ENCODE assay signal across 8 cellular contexts in genomic region chr19:31350693-31351211, GRCh38. TPM values are rescaled to one million over a fixed set of nuclear protein-coding genes. Genes with fewer than 3 reads are reported as not detected.
DNase-seq lines count a peak whose midpoint lies in the region; ATAC-seq and TF ChIP-seq lines count a peak whose summit lies in the region.

No MANE protein-coding gene starts in this region.

- TF ChIP-seq CTCF in cardiac muscle cell (IDR thresholded peaks at IDR 0.05; ENCODE audit: low read depth, low read length) = no peak
- no peak for TF ChIP-seq CTCF in neutrophil (IDR thresholded peaks at IDR 0.05)

- peaks cover 46% of the 10 kb centered on the region for H3K27me3 ChIP-seq in CD4-positive, CD25-positive, alpha-beta regulatory T cell (ENCODE audit: control insufficient read depth, insufficient read depth, low read length)
- H3K27me3 ChIP-seq in cardiac muscle cell = peaks cover 77% of the 10 kb centered on the region
- H3K27me3 ChIP-seq in neutrophil = peaks cover 98% of the 10 kb centered on the region

- H3K27me3 Mint-ChIP-seq in CD4-positive, CD25-positive, alpha-beta regulatory T cell = peaks cover 78% of the 10 kb centered on the region
- H3K27me3 Mint-ChIP-seq in activated naive CD8-positive, alpha-beta T cell treated with anti-CD3 and anti-CD28 coated beads for 36 hours = peaks cover 78% of the 10 kb centered on the region

- peaks cover 55% of the 10 kb centered on the region for H3K4me1 ChIP-seq in CD4-positive, CD25-positive, alpha-beta regulatory T cell (ENCODE audit: control insufficient read depth, insufficient read depth, low read length, poor library complexity, severe bottlenecking)
- peaks cover 16% of the 10 kb centered on the region for H3K4me1 ChIP-seq in cardiac muscle cell (ENCODE audit: low read depth)
- H3K4me1 ChIP-seq in neutrophil (ENCODE audit: control insufficient read depth in 1 of 2, insufficient read depth in 1 of 2, low read depth in 1 of 2, low read length in 1 of 2) = peaks cover 27% of the 10 kb centered on the region in 2 experiments

- H3K4me3 ChIP-seq in CD4-positive, CD25-positive, alpha-beta regulatory T cell (ENCODE audit: low read depth, low read length) = peak overlapping the region; percentile 70
- H3K4me3 ChIP-seq in Jurkat, Clone E6-1 (ENCODE audit: low read length) = peak overlapping the region; percentile 48
- peak overlapping the region; percentile 93 for H3K4me3 ChIP-seq in cardiac muscle cell
- peak overlapping the region; percentile 68 to 92 for H3K4me3 ChIP-seq in neutrophil (ENCODE audit: low read depth in 1 of 2, low read length in 1 of 2)

- peaks cover 19 to 54% (median 30%) of the 10 kb centered on the region in 4 donors for H3K4me1 Mint-ChIP-seq in CD4-positive, CD25-positive, alpha-beta regulatory T cell
- H3K4me1 Mint-ChIP-seq in activated naive CD8-positive, alpha-beta T cell treated with anti-CD3 and anti-CD28 coated beads for 36 hours = peaks cover 32% of the 10 kb centered on the region

- no peaks in the 10 kb centered on the region for H3K36me3 Mint-ChIP-seq in CD4-positive, CD25-positive, alpha-beta regulatory T cell
- H3K36me3 Mint-ChIP-seq in activated naive CD8-positive, alpha-beta T cell treated with anti-CD3 and anti-CD28 coated beads for 36 hours = no peaks in the 10 kb centered on the region

- H3K9me3 ChIP-seq in CD4-positive, CD25-positive, alpha-beta regulatory T cell (ENCODE audit: control insufficient read depth in 2 of 2, low read length in 2 of 2) = no peaks in the 10 kb centered on the region
- no peaks in the 10 kb centered on the region for H3K9me3 ChIP-seq in cardiac muscle cell (ENCODE audit: low read depth)
- no peaks in the 10 kb centered on the region for H3K9me3 ChIP-seq in neutrophil

- no peaks in the 10 kb centered on the region for H3K36me3 ChIP-seq in CD4-positive, CD25-positive, alpha-beta regulatory T cell (ENCODE audit: control insufficient read depth, insufficient read depth, low read length)
- no peaks in the 10 kb centered on the region for H3K36me3 ChIP-seq in cardiac muscle cell
- H3K36me3 ChIP-seq in neutrophil = no peaks in the 10 kb centered on the region

- H3K9me3 Mint-ChIP-seq in CD4-positive, CD25-positive, alpha-beta regulatory T cell = peaks cover 0 to 2% (median 0%) of the 10 kb centered on the region in 7 donors
- H3K9me3 Mint-ChIP-seq in activated naive CD8-positive, alpha-beta T cell treated with anti-CD3 and anti-CD28 coated beads for 36 hours = no peaks in the 10 kb centered on the region

- peak overlapping the region; percentile 76 to 96 (median 92) for H3K4me3 Mint-ChIP-seq in CD4-positive, CD25-positive, alpha-beta regulatory T cell
- peak overlapping the region; percentile 89 for H3K4me3 Mint-ChIP-seq in activated naive CD8-positive, alpha-beta T cell treated with anti-CD3 and anti-CD28 coated beads for 36 hours

- peak in 2 of 3 donors; percentile 9 to 16 for DNase-seq in CD4-positive, CD25-positive, alpha-beta regulatory T cell
- DNase-seq in Jurkat, Clone E6-1 (ENCODE audit: low read depth, low spot score) = no peak
- no peak for DNase-seq in activated naive CD8-positive, alpha-beta T cell treated with anti-CD3 and anti-CD28 coated beads for 36 hours
- DNase-seq in cardiac muscle cell (ENCODE audit: low read depth in 1 of 2, low spot score in 1 of 2) (peak; percentile 66 to 81), GM19240 (ENCODE audit: insufficient read length, low spot score) (no peak), NCI-H2107 (lab: John Stamatoyannopoulos, UW) (no peak)

- H3K27ac ChIP-seq in CD4-positive, CD25-positive, alpha-beta regulatory T cell (ENCODE audit: insufficient read depth, low read length, poor library complexity, severe bottlenecking) = no peak overlapping the region
- H3K27ac ChIP-seq in cardiac muscle cell (no peak overlapping the region), neutrophil (peak overlapping the region; percentile 91)

- peak in 1 of 2 donors; percentile 13 for ATAC-seq in CD4-positive, CD25-positive, alpha-beta regulatory T cell (ENCODE audit: low read depth in 2 of 2)
- no peak for ATAC-seq in GM19351 (IDR thresholded peaks at IDR 0.05; ENCODE audit: unreplicated experiment)

- H3K27ac Mint-ChIP-seq in CD4-positive, CD25-positive, alpha-beta regulatory T cell = no peak overlapping the region
- H3K27ac Mint-ChIP-seq in activated naive CD8-positive, alpha-beta T cell treated with anti-CD3 and anti-CD28 coated beads for 36 hours = no peak overlapping the region

RNA-seq across cellular contexts. Expression of gene TSHZ3, which starts 1.5 kb away (rescaled TPM):
- total RNA-seq in CD4-positive, CD25-positive, alpha-beta regulatory T cell = 2.5 TPM
- polyA plus RNA-seq in CD4-positive, CD25-positive, alpha-beta regulatory T cell = 1 to 10 TPM in 1 of 4 donors, under 1 TPM in 3; 0.24 to 1.1 (median 0.85) TPM
- polyA plus RNA-seq in Jurkat, Clone E6-1 (2012; ENCODE audit: insufficient read depth, insufficient read length) = 3.5 TPM
- under 1 TPM; 0.06 TPM for total RNA-seq in activated naive CD8-positive, alpha-beta T cell treated with anti-CD3 and anti-CD28 coated beads for 36 hours
- total RNA-seq in cardiac muscle cell = 0.57 and 0.63 TPM in 2 replicates
- 0.65 and 1.7 TPM in 2 replicates for polyA plus RNA-seq in cardiac muscle cell

Comparison
In these comparisons a context has a peak if more than half of its experiments do, and no peak if none do; other contexts are left out.
1. DNase-seq: peak in CD4-positive, CD25-positive, alpha-beta regulatory T cell (2 of 3) and cardiac muscle cell (2 of 2); none in Jurkat, Clone E6-1 (single experiment), activated naive CD8-positive, alpha-beta T cell treated with anti-CD3 and anti-CD28 coated beads for 36 hours (single experiment), GM19240 (single experiment) and NCI-H2107 (single experiment).
2. Peak in every context shown above with its lines, with median percentiles within 50 percentile points of each other: H3K4me3 ChIP-seq.